ENCODE assay signal across 11 cellular contexts in the genomic region with DNA sequence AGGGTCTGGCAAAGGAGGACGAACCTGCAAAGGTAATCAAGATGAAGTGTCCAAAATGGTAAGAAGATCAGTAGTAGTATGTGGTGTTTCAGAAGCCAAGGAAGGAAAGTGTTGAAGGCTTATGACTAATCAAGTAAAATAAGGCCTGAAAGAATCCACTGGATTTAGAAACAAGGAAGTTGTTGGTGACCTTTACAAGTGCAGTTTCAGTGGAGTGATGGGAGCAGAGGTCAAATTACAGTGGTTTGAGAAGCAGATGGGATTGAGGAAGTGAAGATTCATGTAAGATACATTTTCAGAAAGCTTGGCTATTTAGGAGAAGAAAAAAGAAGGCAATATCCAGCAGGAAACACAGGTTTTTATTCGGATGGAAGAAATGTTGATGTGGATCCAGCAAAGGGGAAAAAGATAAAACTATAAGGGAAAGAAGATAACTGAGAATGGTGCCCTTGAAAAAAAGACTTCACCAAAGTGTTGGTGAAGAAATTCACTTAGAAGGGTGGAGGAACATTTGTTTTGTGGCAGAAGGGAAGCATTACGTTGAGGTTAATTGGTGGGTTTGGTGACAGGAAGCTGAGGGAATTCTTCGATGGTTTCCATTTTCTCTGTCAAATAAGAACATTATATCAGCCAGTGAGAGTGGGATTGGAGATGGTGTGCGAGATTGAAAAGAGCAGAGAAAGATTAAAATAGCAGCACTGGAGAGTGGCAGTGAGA. TPM values are rescaled to one million over a fixed set of nuclear protein-coding genes. Genes with fewer than 3 reads are reported as not detected.
A peak's percentile ranks its signal among the peaks of the same experiment; 100 is the strongest.
DNase-seq lines count a peak whose midpoint lies in the region; ATAC-seq and TF ChIP-seq lines count a peak whose summit lies in the region.
"Had no signal": no experiment of that assay in that cellular context is flagged by ENCODE, and none has a peak within 500 bp of the region (broad histone marks: within the 10 kb centered on the region; RNA-seq: fewer than 3 reads in every experiment).

No MANE protein-coding gene starts in this region.

- peak overlapping the region; percentile 40 to 92 (median 85); a peak in 21 of 22 replicates for H3K27ac ChIP-seq in BLaER1 treated with 17β-estradiol and CSF1 and Interleukin-3, amounts not matched to agents 10 nM and 100 nM
- H3K27ac ChIP-seq in KMS-11 (no peak overlapping the region), mesenchymal stem cell (ENCODE audit: low read length, poor library complexity, severe bottlenecking) (peak overlapping the region; percentile 47)

- H2AFZ ChIP-seq in KMS-11 (ENCODE audit: low read depth) (peak overlapping the region; percentile 12; the same call in 1 of the 2 replicates), mesenchymal stem cell (ENCODE audit: low read depth, low read length) (no peak overlapping the region)

- H2BK12ac ChIP-seq in mesenchymal stem cell (ENCODE audit: low read length in 2 of 2) = peak overlapping the region in 1 of 2 experiments; percentile 57

- in situ Hi-C loops in G401 (cut with HindIII; ENCODE audit: low sequenced_read_pairs) = no loop called here

- H3K9me3 ChIP-seq in BLaER1 treated with 17β-estradiol and CSF1 and Interleukin-3, amounts not matched to agents 10 nM and 100 nM (replicated peaks in 1 of 11) = no peaks in the 10 kb centered on the region
- no peaks in the 10 kb centered on the region for H3K9me3 ChIP-seq in mesenchymal stem cell (ENCODE audit: control insufficient read depth, low read length)

- no peaks in the 10 kb centered on the region for H3K79me2 ChIP-seq in KMS-11 (ENCODE audit: insufficient read depth, low read depth)

- H3K4me2 ChIP-seq in BLaER1 treated with 17β-estradiol and CSF1 and Interleukin-3, amounts not matched to agents 10 nM and 100 nM = peak overlapping the region; percentile 50 to 98 (median 86)
- H3K4me2 ChIP-seq in KMS-11 (no peak overlapping the region), mesenchymal stem cell (ENCODE audit: low read length, poor library complexity, severe bottlenecking) (no peak overlapping the region)

- peaks cover 0 to 16% (median 0%) of the 10 kb centered on the region in 11 experiments; a peak in 2 of 22 replicates for H4K20me1 ChIP-seq in BLaER1 treated with 17β-estradiol and CSF1 and Interleukin-3, amounts not matched to agents 10 nM and 100 nM
- no peaks in the 10 kb centered on the region for H4K20me1 ChIP-seq in KMS-11 (ENCODE audit: insufficient read depth)

- peak; percentile 79 for DNase-seq in amniotic epithelial cell (ENCODE audit: low read depth)
- DNase-seq in mesenchymal stem cell = peak; percentile 85
- no peak for DNase-seq in midbrain (lab: John Stamatoyannopoulos, UW)
- no peak for DNase-seq in G401 (ENCODE audit: low spot score)
- no peak for DNase-seq in NCI-H2081 treated with DMSO at 0.1 percent for 48 hours (lab: John Stamatoyannopoulos, UW)
- DNase-seq: activated B cell treated with CpG ODN at 0.5 μM for 24 hours, aorta, NCI-H187 treated with DMSO at 0.1 percent for 48 hours had no signal

- no peaks in the 10 kb centered on the region for H3K36me3 ChIP-seq in BLaER1 treated with 17β-estradiol and CSF1 and Interleukin-3, amounts not matched to agents 10 nM and 100 nM
- H3K36me3 ChIP-seq in KMS-11 (ENCODE audit: insufficient read depth) (no peaks in the 10 kb centered on the region), mesenchymal stem cell (ENCODE audit: control insufficient read depth in 1 of 2, insufficient read depth in 2 of 2, low read depth in 1 of 2, low read length in 2 of 2) (peaks cover 0 to 8% of the 10 kb centered on the region in 2 experiments)

- H3K4me3 ChIP-seq in BLaER1 treated with 17β-estradiol and CSF1 and Interleukin-3, amounts not matched to agents 10 nM and 100 nM = peak overlapping the region in 4 of 10 experiments; percentile 5 to 33 (median 14); a peak in 4 of 20 replicates
- no peak overlapping the region for H3K4me3 ChIP-seq in KMS-11 (IDR thresholded peaks at IDR 0.05; ENCODE audit: insufficient read depth, low read depth, low read length)
- H3K4me3 ChIP-seq in mesenchymal stem cell (ENCODE audit: insufficient read depth in 1 of 2, low read depth in 1 of 2, low read length in 2 of 2) = peak overlapping the region in 1 of 2 experiments; percentile 48

- peaks cover 53 to 73% (median 64%) of the 10 kb centered on the region in 10 experiments for H3K4me1 ChIP-seq in BLaER1 treated with 17β-estradiol and CSF1 and Interleukin-3, amounts not matched to agents 10 nM and 100 nM
- peaks cover 33% of the 10 kb centered on the region for H3K4me1 ChIP-seq in KMS-11 (ENCODE audit: low read depth, poor library complexity, severe bottlenecking)
- peaks cover 20% of the 10 kb centered on the region for H3K4me1 ChIP-seq in mesenchymal stem cell (ENCODE audit: control insufficient read depth, insufficient read depth, low read depth, low read length)

- no peak for ATAC-seq in GM19463 (IDR thresholded peaks at IDR 0.05; ENCODE audit: unreplicated experiment)

- WGBS in mesenchymal stem cell = 73% methylated on average over 5 of the region's 5 CpGs

- no peak overlapping the region for H3K14ac ChIP-seq in mesenchymal stem cell (ENCODE audit: low read length in 2 of 2)

- no peaks in the 10 kb centered on the region for H3K27me3 ChIP-seq in BLaER1 treated with 17β-estradiol and CSF1 and Interleukin-3, amounts not matched to agents 10 nM and 100 nM
- H3K27me3 ChIP-seq in KMS-11 (ENCODE audit: insufficient read depth, low read depth) = no peaks in the 10 kb centered on the region
- H3K27me3 ChIP-seq in mesenchymal stem cell (ENCODE audit: control insufficient read depth in 1 of 2, insufficient read depth in 1 of 2, low read length in 2 of 2) = no peaks in the 10 kb centered on the region

- peak overlapping the region in 1 of 2 experiments; percentile 19 for H3K23ac ChIP-seq in mesenchymal stem cell (ENCODE audit: low read length in 2 of 2)

- H4K91ac ChIP-seq in mesenchymal stem cell (ENCODE audit: low read length) = no peak overlapping the region

- H4K8ac ChIP-seq in mesenchymal stem cell (ENCODE audit: low read length) = no peak overlapping the region

- H3K4ac ChIP-seq in mesenchymal stem cell (ENCODE audit: low read depth in 1 of 2, low read length in 2 of 2) = peak overlapping the region in 1 of 2 experiments; percentile 64

- H2BK5ac ChIP-seq in mesenchymal stem cell (ENCODE audit: low read depth, low read length, poor library complexity, severe bottlenecking) = no peak overlapping the region

- H2AK5ac ChIP-seq in mesenchymal stem cell (ENCODE audit: low read length, severe bottlenecking) = peak overlapping the region; percentile 22

- TF ChIP-seq CTCF in KMS-11 (conservative IDR thresholded peaks at IDR 0.05; ENCODE audit: low read depth, low read length) = no peak

- no peak overlapping the region for H2BK120ac ChIP-seq in mesenchymal stem cell (ENCODE audit: low read depth, low read length)

- H3K9ac ChIP-seq in BLaER1 treated with 17β-estradiol and CSF1 and Interleukin-3, amounts not matched to agents 10 nM and 100 nM = peak overlapping the region in 10 of 11 experiments; percentile 6 to 74 (median 58); a peak in 18 of 22 replicates
- H3K9ac ChIP-seq in KMS-11 (no peak overlapping the region), mesenchymal stem cell (ENCODE audit: low read length) (peak overlapping the region; percentile 26)

- H3K18ac ChIP-seq in mesenchymal stem cell (ENCODE audit: low read depth in 1 of 2, low read length in 2 of 2) = peak overlapping the region; percentile 77 to 78

- no peak overlapping the region for H2BK15ac ChIP-seq in mesenchymal stem cell (ENCODE audit: low read depth, poor library complexity, severe bottlenecking)

- H3K79me1 ChIP-seq in mesenchymal stem cell (replicated peaks; ENCODE audit: low read length, poor library complexity, severe bottlenecking) = peaks cover 27% of the 10 kb centered on the region

RNA-seq across cellular contexts. Expression of a gene that starts 2.1 kb away (rescaled TPM):
- 0.76 TPM for polyA plus RNA-seq in mesenchymal stem cell (2013, experiment 1 of 2)
- 0.63 TPM for polyA plus RNA-seq in mesenchymal stem cell (2013, experiment 2 of 2)
- total RNA-seq in G401 (2014; rRNA removed; shearing (Covaris generic)) = 2.2 TPM in 1 of 2 replicates, not detected in the other

RNA-seq across cellular contexts. Expression of a gene that starts 2.4 kb away (rescaled TPM):
- polyA plus RNA-seq in mesenchymal stem cell (2013, experiment 1 of 2) = 17.9 TPM
- 18.1 TPM for polyA plus RNA-seq in mesenchymal stem cell (2013, experiment 2 of 2)
- total RNA-seq in G401 (2014; rRNA removed; shearing (Covaris generic)) = 17.7 and 23.1 TPM in 2 replicates

RNA-seq across cellular contexts. Expression of a gene that starts 54.3 kb away (rescaled TPM):
- polyA plus RNA-seq in mesenchymal stem cell (2013, experiment 1 of 2) = not detected
- polyA plus RNA-seq in mesenchymal stem cell (2013, experiment 2 of 2) = not detected
- total RNA-seq in G401 (2014; rRNA removed; shearing (Covaris generic)) = not detected in 2 replicates
- total RNA-seq: activated B cell treated with CpG ODN at 0.5 μM for 24 hours, aorta had no signal
- polyA plus RNA-seq: aorta had no signal

Comparison
In these comparisons a context has a peak if more than half of its experiments do, and no peak if none do; other contexts are left out.
1. H3K4me2 ChIP-seq: peak in BLaER1 treated with 17β-estradiol and CSF1 and Interleukin-3, amounts not matched to agents 10 nM and 100 nM (11 of 11); none in KMS-11 (single experiment) and mesenchymal stem cell (single experiment).
2. DNase-seq: peak in amniotic epithelial cell (single experiment) and mesenchymal stem cell (single experiment); none in midbrain (single experiment), G401 (single experiment) and NCI-H2081 treated with DMSO at 0.1 percent for 48 hours (single experiment).